In the genomic region with DNA sequence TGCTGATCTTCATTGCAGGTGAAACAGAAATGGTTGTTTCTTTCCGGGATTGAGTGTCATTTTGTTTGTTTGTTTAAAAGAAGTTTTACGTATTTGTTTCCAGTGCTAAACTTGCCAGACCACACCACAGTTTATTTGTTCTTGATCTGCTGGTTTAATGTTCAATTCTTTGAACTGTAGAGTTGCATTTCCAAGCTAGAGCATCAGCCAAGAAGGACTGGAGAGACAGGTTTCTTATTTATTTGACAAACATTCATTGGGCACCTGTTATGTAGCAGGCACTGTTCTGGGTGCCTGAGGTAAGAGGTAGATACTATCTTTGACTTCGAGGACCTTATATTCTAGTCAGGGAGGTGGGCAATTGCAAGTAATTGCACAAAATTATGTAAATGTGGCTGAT, we compare ENCODE assay signal across 25 cellular contexts.
"Had no signal": no experiment of that assay in that cellular context is flagged by ENCODE, and none has a peak within 500 bp of the region (broad histone marks: within the 10 kb centered on the region; RNA-seq: fewer than 3 reads in every experiment).

No MANE protein-coding gene starts in this region.

- H3K9me3 ChIP-seq: ascending aorta, MG63 had no signal

- H3K27me3 ChIP-seq: ascending aorta, cardiac muscle cell, MG63 had no signal

- H3K4me3 ChIP-seq: ascending aorta, cardiac muscle cell, MG63, PC-9, SK-N-MC had no signal

- H3K4me2 ChIP-seq: PC-9 had no signal

- H2AFZ ChIP-seq: PC-9 had no signal

- ATAC-seq: activated CD8-positive, alpha-beta memory T cell treated with anti-CD3 and anti-CD28 coated beads, Interleukin-2, amount 10 ng/mL, durations not matched to agents 7 days and 5 days; activated naive CD4-positive, alpha-beta T cell treated with anti-CD3 and anti-CD28 coated beads, Interleukin-2, amount 50 U/mL, for 72 hours; activated naive CD8-positive, alpha-beta T cell treated with anti-CD3 and anti-CD28 coated beads, Interleukin-2, amount 50 U/mL, for 24 hours; WTC11 had no signal

- H3K27ac ChIP-seq: ascending aorta, cardiac muscle cell, PC-9, SK-N-MC had no signal

- H3K4me1 ChIP-seq: ascending aorta had no signal

- DNase-seq: activated CD4-positive, alpha-beta T cell treated with anti-CD3 and anti-CD28 coated beads for 48 hours; activated CD4-positive, alpha-beta T cell treated with anti-CD3 and anti-CD28 coated beads, Interleukin-2, amount 50 U/mL, for 48 hours; activated CD4-positive, CD25-positive, alpha-beta regulatory T cell treated with anti-CD3 and anti-CD28 coated beads, Interleukin-2, amount 50 U/mL, for 72 hours; activated CD8-positive, alpha-beta memory T cell treated with anti-CD3 and anti-CD28 coated beads, Interleukin-2, amount 10 ng/mL, durations not matched to agents 7 days and 5 days; activated effector memory CD4-positive, alpha-beta T cell treated with anti-CD3 and anti-CD28 coated beads, Interleukin-2, amount 50 U/mL, for 16 hours; activated naive CD4-positive, alpha-beta T cell treated with Interleukin-2 at 50 U/mL for 16 hours; activated naive CD8-positive, alpha-beta T cell treated with anti-CD3 and anti-CD28 coated beads, Interleukin-2, amount 50 U/mL, for 24 hours; activated T-cell treated with anti-CD3 and anti-CD28 coated beads, Interleukin-2, amount 50 U/mL, for 24 hours; amniotic stem cell; KG1; MG63; NCI-H1105; NCI-H1436; NCI-H1694 treated with DMSO at 0.1 percent for 48 hours; NCI-H2029 treated with DMSO at 0.1 percent for 48 hours; NCI-H446; NCI-H524; SHP77 treated with DMSO at 0.1 percent for 48 hours; T-helper 1 cell had no signal
